27 cellular contexts compared by ENCODE assay signal in genomic region chr3:12041476-12041875, GRCh38. TPM values are rescaled to one million over a fixed set of nuclear protein-coding genes. Genes with fewer than 3 reads are reported as not detected.
"Had no signal": no experiment of that assay in that cellular context is flagged by ENCODE, and none has a peak within 500 bp of the region (broad histone marks: within the 10 kb centered on the region; RNA-seq: fewer than 3 reads in every experiment).

No MANE protein-coding gene starts in this region.

- DNase-seq: activated B cell treated with CpG ODN at 0.5 μM for 24 hours; activated CD4-positive, alpha-beta T cell treated with anti-CD3 and anti-CD28 coated beads for 48 hours; activated CD4-positive, alpha-beta T cell treated with anti-CD3 and anti-CD28 coated beads, Interleukin-2, amount 50 U/mL, for 1 hour; activated CD4-positive, alpha-beta T cell treated with anti-CD3 and anti-CD28 coated beads, Interleukin-2, amount 50 U/mL, for 48 hours; activated CD8-positive, alpha-beta memory T cell treated with anti-CD3 and anti-CD28 coated beads for 24 hours; activated CD8-positive, alpha-beta T cell treated with anti-CD3 and anti-CD28 coated beads for 36 hours; activated effector memory CD4-positive, alpha-beta T cell treated with Interleukin-2 at 50 U/mL for 16 hours; activated gamma-delta T cell treated with Interleukin-2 at 50 U/mL for 16 hours; activated naive CD4-positive, alpha-beta T cell treated with anti-CD3 and anti-CD28 coated beads, Interleukin-2, amount 50 U/mL, for 16 hours; activated naive CD4-positive, alpha-beta T cell treated with Interleukin-2 at 50 U/mL for 16 hours; activated T-cell treated with anti-CD3 and anti-CD28 coated beads, Interleukin-2, amount 50 U/mL, for 4 hours; amniotic stem cell; aorta; body of pancreas; cortex of kidney; dermis blood vessel endothelial cell; effector CD8-positive, alpha-beta T cell; esophagus squamous epithelium; foreskin melanocyte; heart right ventricle; T1000 had no signal

- ATAC-seq: activated CD4-positive, CD25-positive, alpha-beta regulatory T cell treated with anti-CD3 and anti-CD28 coated beads, Interleukin-2, amount 50 U/mL, for 24 hours; activated CD8-positive, alpha-beta T cell treated with anti-CD3 and anti-CD28 coated beads for 36 hours; activated T-cell treated with anti-CD3 and anti-CD28 coated beads, Interleukin-2, amount 50 U/mL, for 4 hours; activated T-helper 17 cell treated with anti-CD3 and anti-CD28 coated beads, Interleukin-2, amount 50 U/mL, for 72 hours; body of pancreas; gastroesophageal sphincter; heart right ventricle had no signal

RNA-seq across cellular contexts. Expression of gene SYN2, which starts 37.3 kb away (rescaled TPM):
- total RNA-seq: activated B cell treated with CpG ODN at 0.5 μM for 24 hours; fibroblast of villous mesenchyme; T-helper 1 cell treated with Interleukin-12 subunit alpha and Interleukin-12 subunit beta and Interleukin-4 antibody, amounts not matched to agents 30 ng/mL and 1 ng/mL, for 36 hours; T-helper 2 cell treated with Interferon-gamma antibody and Interleukin-4, amounts not matched to agents 100 ng/mL and 5 ng/mL, for 36 hours had no signal
